In genomic region chr2:9752441-9753275, GRCh38 we compare ENCODE assay signal across 8 cellular contexts.
DNase-seq lines count a peak whose midpoint lies in the region; ATAC-seq and TF ChIP-seq lines count a peak whose summit lies in the region.

No MANE protein-coding gene starts in this region.

- H3K27ac ChIP-seq in foreskin keratinocyte = peak overlapping the region; percentile 96

- ATAC-seq in foreskin keratinocyte (peak; percentile 86), GM18517 (IDR thresholded peaks at IDR 0.05; ENCODE audit: unreplicated experiment) (no peak), GM18870 (IDR thresholded peaks at IDR 0.05; ENCODE audit: unreplicated experiment) (no peak)

- no peak for TF ChIP-seq CTCF in foreskin keratinocyte (conservative IDR thresholded peaks at IDR 0.05)

- DNase-seq in ELR (ENCODE audit: low read depth) (peak; percentile 95), HPDE6-E6E7 (ENCODE audit: extremely low spot score) (peak; percentile 97), foreskin keratinocyte (peak; percentile 82 to 92), NCI-H2227 (lab: John Stamatoyannopoulos, UW; ENCODE audit: unreplicated experiment) (no peak)
- DNase-seq in activated CD8-positive, alpha-beta memory T cell treated with anti-CD3 and anti-CD28 coated beads for 24 hours = peak; percentile 90
- DNase-seq in stimulated activated CD8-positive, alpha-beta memory T cell treated with anti-CD3 and anti-CD28 coated beads, Interleukin-7, amount 100 ng/mL, for 24 hours (ENCODE audit: low read depth) = peak; percentile 77

- no peaks in the 10 kb centered on the region for H3K27me3 ChIP-seq in foreskin keratinocyte

- peaks cover 16% of the 10 kb centered on the region for H3K4me1 ChIP-seq in foreskin keratinocyte
